ENCODE assay signal across 1 cellular context in the genomic region with DNA sequence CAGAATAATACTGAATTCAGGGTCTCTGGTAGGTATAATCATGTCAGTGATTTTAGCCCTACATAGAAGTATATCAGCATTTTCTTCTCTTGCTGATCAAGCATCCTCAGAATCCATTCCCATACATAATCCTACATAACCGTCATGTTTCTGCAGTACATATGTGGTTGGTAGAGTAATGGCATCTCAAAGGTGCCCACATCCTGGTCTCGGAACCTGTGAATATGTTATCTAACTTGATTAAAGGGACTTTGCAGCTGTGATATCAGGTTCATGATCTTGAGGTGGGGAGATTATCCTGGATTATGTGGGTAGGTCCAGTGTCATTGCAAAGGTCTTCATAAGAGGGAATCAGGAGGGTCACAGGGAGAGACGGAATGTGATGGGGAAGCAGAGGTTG.
TF ChIP-seq lines count a peak whose summit lies in the region.

No MANE protein-coding gene starts in this region.

TF ChIP-seq in WTC11, 78 proteins besides CTCF, POLR2A, EP300 and RAD21 (continued from another document):
- TF ChIP-seq ZNF281 (CRISPR knock-in tag; IDR thresholded peaks at IDR 0.05) (no peak), ETV6 (CRISPR knock-in tag; IDR thresholded peaks at IDR 0.05) (no peak), E2F5 (CRISPR knock-in tag; IDR thresholded peaks at IDR 0.05) (no peak), PRRX2 (CRISPR knock-in tag; IDR thresholded peaks at IDR 0.05) (no peak)
